In genomic region chr22:43945632-43946390, GRCh38 we compare ENCODE assay signal across 1 cellular context.
TF ChIP-seq lines count a peak whose summit lies in the region.

No MANE protein-coding gene starts in this region.

TF ChIP-seq in K562, 482 proteins besides CTCF, POLR2A, EP300 and RAD21 (continued from another document):
- TF ChIP-seq CHD4 (IDR thresholded peaks at IDR 0.05; ENCODE audit: insufficient read depth, insufficient replicate concordance, low read depth, low read length, poor library complexity, severe bottlenecking) (no peak), ZC3H11A (IDR thresholded peaks at IDR 0.05; ENCODE audit: low read depth, low read length) (no peak), ATF1 (CRISPR knock-in tag; IDR thresholded peaks at IDR 0.05) (no peak), ATF1 (tag; IDR thresholded peaks at IDR 0.05) (peak; percentile 40), MYC (IDR thresholded peaks at IDR 0.05; ENCODE audit: low read depth, low read length) (peak; percentile 39; the same call in 1 of the 2 replicates), MYC (CRISPR knock-in tag; IDR thresholded peaks at IDR 0.05; ENCODE audit: borderline replicate concordance, low read depth) (no peak), CREM (IDR thresholded peaks at IDR 0.05; ENCODE audit: low read depth) (peak; percentile 59), JUND (IDR thresholded peaks at IDR 0.05; ENCODE audit: borderline replicate concordance, low read depth, low read length) (peak; percentile 33; the same call in 1 of the 2 replicates), JUND (tag; IDR thresholded peaks at IDR 0.05; ENCODE audit: borderline replicate concordance, low read depth, low read length) (0 out of 3 replicates have a peak, but pooled peaks have one; percentile 14), CTCFL (IDR thresholded peaks at IDR 0.05; ENCODE audit: borderline replicate concordance, insufficient read depth, low read depth, low read length, poor library complexity, severe bottlenecking) (peak; percentile 76), ATF3 (IDR thresholded peaks at IDR 0.05) (peak; percentile 28; the same call in 1 of the 2 replicates), ATF3 (CRISPR knock-in tag; conservative IDR thresholded peaks at IDR 0.05) (no peak)
